40 cellular contexts compared by ENCODE assay signal in the genomic region with DNA sequence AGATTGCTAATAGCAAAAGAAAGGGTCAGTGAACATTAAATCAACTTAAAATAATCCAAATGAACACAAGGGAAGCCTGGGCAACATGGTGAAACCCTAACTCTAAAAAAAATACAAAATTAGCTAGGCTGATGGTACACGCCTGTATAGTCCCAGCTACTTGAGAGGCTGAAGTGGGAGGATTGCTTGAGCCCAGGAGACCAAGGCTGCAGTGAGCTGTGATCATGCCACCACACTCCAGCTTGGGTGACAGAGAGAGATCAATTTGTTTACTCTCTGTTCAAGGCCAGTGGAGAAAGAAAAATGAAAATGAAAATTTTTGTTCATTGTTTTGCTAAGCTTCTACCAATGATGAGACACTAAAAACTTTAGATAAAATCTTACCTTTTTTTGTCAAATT.
"Had no signal": no experiment of that assay in that cellular context is flagged by ENCODE, and none has a peak within 500 bp of the region (broad histone marks: within the 10 kb centered on the region; RNA-seq: fewer than 3 reads in every experiment).

No MANE protein-coding gene starts in this region.

- H3K4me1 ChIP-seq: adrenal gland, ascending aorta, body of pancreas, breast epithelium had no signal

- H3K27me3 Mint-ChIP-seq: activated naive CD4-positive, alpha-beta T cell treated with anti-CD3 and anti-CD28 coated beads, Interleukin-2, amount 10 ng/mL, durations not matched to agents 7 days and 5 days; activated naive CD4-positive, alpha-beta T cell treated with anti-CD3 and anti-CD28 coated beads, Interleukin-2, amount 50 U/mL, for 24 hours; activated naive CD8-positive, alpha-beta T cell; activated naive CD8-positive, alpha-beta T cell treated with anti-CD3 and anti-CD28 coated beads for 36 hours; activated naive CD8-positive, alpha-beta T cell treated with anti-CD3 and anti-CD28 coated beads, Interleukin-2, amount 10 ng/mL, durations not matched to agents 7 days and 5 days; activated naive CD8-positive, alpha-beta T cell treated with anti-CD3 and anti-CD28 coated beads, Interleukin-2, amount 50 U/mL, for 24 hours; activated T-cell treated with anti-CD3 and anti-CD28 coated beads, Interleukin-2, amount 50 U/mL, for 24 hours; activated T-helper 17 cell treated with anti-CD3 and anti-CD28 coated beads, Interleukin-2, amount 50 U/mL, for 72 hours; brain; central memory CD8-positive, alpha-beta T cell had no signal

- H3K4me3 Mint-ChIP-seq: activated naive CD4-positive, alpha-beta T cell treated with anti-CD3 and anti-CD28 coated beads for 36 hours; activated naive CD4-positive, alpha-beta T cell treated with anti-CD3 and anti-CD28 coated beads, Interleukin-2, amount 10 ng/mL, durations not matched to agents 7 days and 5 days; activated naive CD4-positive, alpha-beta T cell treated with anti-CD3 and anti-CD28 coated beads, Interleukin-2, amount 50 U/mL, for 24 hours; activated naive CD8-positive, alpha-beta T cell; activated naive CD8-positive, alpha-beta T cell treated with anti-CD3 and anti-CD28 coated beads for 36 hours; activated naive CD8-positive, alpha-beta T cell treated with anti-CD3 and anti-CD28 coated beads, Interleukin-2, amount 10 ng/mL, durations not matched to agents 7 days and 5 days; activated naive CD8-positive, alpha-beta T cell treated with anti-CD3 and anti-CD28 coated beads, Interleukin-2, amount 50 U/mL, for 24 hours; activated T-cell treated with anti-CD3 and anti-CD28 coated beads, Interleukin-2, amount 50 U/mL, for 24 hours; activated T-cell treated with anti-CD3 and anti-CD28 coated beads, Interleukin-2, amount 50 U/mL, for 4 hours; activated T-cell treated with anti-CD3 and anti-CD28 coated beads, Interleukin-2, amount 50 U/mL, for 72 hours; activated T-helper 1 cell treated with anti-CD3 and anti-CD28 coated beads, Interleukin-12 subunit alpha, Interleukin-12 subunit beta, Interleukin-2, Interleukin-4 antibody, amounts not matched to agents 30 ng/mL and 10 ng/mL and 1 ng/mL, durations not matched to agents 14 hours and 24 hours and 36 hours; activated T-helper 17 cell treated with anti-CD3 and anti-CD28 coated beads, Interleukin-2, amount 50 U/mL, for 72 hours; brain; central memory CD8-positive, alpha-beta T cell had no signal

- H3K4me1 Mint-ChIP-seq: activated naive CD4-positive, alpha-beta T cell treated with anti-CD3 and anti-CD28 coated beads, Interleukin-2, amount 10 ng/mL, durations not matched to agents 7 days and 5 days; activated naive CD4-positive, alpha-beta T cell treated with anti-CD3 and anti-CD28 coated beads, Interleukin-2, amount 50 U/mL, for 24 hours; activated naive CD8-positive, alpha-beta T cell treated with anti-CD3 and anti-CD28 coated beads for 36 hours; activated naive CD8-positive, alpha-beta T cell treated with anti-CD3 and anti-CD28 coated beads, Interleukin-2, amount 10 ng/mL, durations not matched to agents 7 days and 5 days; activated naive CD8-positive, alpha-beta T cell treated with anti-CD3 and anti-CD28 coated beads, Interleukin-2, amount 50 U/mL, for 24 hours; activated T-helper 17 cell treated with anti-CD3 and anti-CD28 coated beads, Interleukin-2, amount 50 U/mL, for 72 hours; brain; central memory CD8-positive, alpha-beta T cell had no signal

- H3K9me3 ChIP-seq: adrenal gland, body of pancreas had no signal

- H3K27me3 ChIP-seq: adrenal gland, ascending aorta, body of pancreas, brain microvascular endothelial cell, breast epithelium, cardiac muscle cell had no signal

- H3K27ac Mint-ChIP-seq: activated naive CD4-positive, alpha-beta T cell treated with anti-CD3 and anti-CD28 coated beads for 36 hours; activated naive CD4-positive, alpha-beta T cell treated with anti-CD3 and anti-CD28 coated beads, Interleukin-2, amount 10 ng/mL, durations not matched to agents 7 days and 5 days; activated naive CD4-positive, alpha-beta T cell treated with anti-CD3 and anti-CD28 coated beads, Interleukin-2, amount 50 U/mL, for 24 hours; activated naive CD8-positive, alpha-beta T cell; activated naive CD8-positive, alpha-beta T cell treated with anti-CD3 and anti-CD28 coated beads for 36 hours; activated naive CD8-positive, alpha-beta T cell treated with anti-CD3 and anti-CD28 coated beads, Interleukin-2, amount 10 ng/mL, durations not matched to agents 7 days and 5 days; activated naive CD8-positive, alpha-beta T cell treated with anti-CD3 and anti-CD28 coated beads, Interleukin-2, amount 50 U/mL, for 24 hours; activated T-cell treated with anti-CD3 and anti-CD28 coated beads, Interleukin-2, amount 50 U/mL, for 24 hours; activated T-cell treated with anti-CD3 and anti-CD28 coated beads, Interleukin-2, amount 50 U/mL, for 72 hours; activated T-helper 1 cell treated with anti-CD3 and anti-CD28 coated beads, Interleukin-12 subunit alpha, Interleukin-12 subunit beta, Interleukin-2, Interleukin-4 antibody, amounts not matched to agents 30 ng/mL and 10 ng/mL and 1 ng/mL, durations not matched to agents 14 hours and 24 hours and 36 hours; activated T-helper 17 cell treated with anti-CD3 and anti-CD28 coated beads, Interleukin-2, amount 50 U/mL, for 72 hours; activated T-helper 2 cell treated with anti-CD3 and anti-CD28 coated beads, Interferon-gamma antibody, Interleukin-2, Interleukin-4, amounts not matched to agents 10 μg/mL and 5 μg/mL and 100 μg/mL, durations not matched to agents 14 hours and 24 hours and 36 hours; brain had no signal

- H3K36me3 ChIP-seq: breast epithelium had no signal

- FAIRE-seq: astrocyte, bronchial epithelial cell had no signal

- ATAC-seq: activated naive CD4-positive, alpha-beta T cell treated with anti-CD3 and anti-CD28 coated beads, Interleukin-2, amount 50 U/mL, for 72 hours; activated naive CD8-positive, alpha-beta T cell treated with anti-CD3 and anti-CD28 coated beads, Interleukin-2, amount 50 U/mL, for 24 hours; activated T-cell treated with anti-CD3 and anti-CD28 coated beads, Interleukin-2, amount 50 U/mL, for 4 hours; activated T-cell treated with anti-CD3 and anti-CD28 coated beads, Interleukin-2, amount 50 U/mL, for 72 hours; activated T-helper 17 cell treated with anti-CD3 and anti-CD28 coated beads, Interleukin-2, amount 50 U/mL, for 72 hours; body of pancreas had no signal

- DNase-seq: activated effector memory CD4-positive, alpha-beta T cell treated with anti-CD3 and anti-CD28 coated beads, Interleukin-2, amount 50 U/mL, for 16 hours; activated effector memory CD4-positive, alpha-beta T cell treated with Interleukin-2 at 50 U/mL for 16 hours; activated gamma-delta T cell; activated gamma-delta T cell treated with Interleukin-2 at 50 U/mL for 16 hours; activated naive CD4-positive, alpha-beta T cell; activated naive CD4-positive, alpha-beta T cell treated with anti-CD3 and anti-CD28 coated beads for 36 hours; activated naive CD4-positive, alpha-beta T cell treated with anti-CD3 and anti-CD28 coated beads, Interleukin-2, amount 10 ng/mL, durations not matched to agents 7 days and 5 days; activated naive CD4-positive, alpha-beta T cell treated with anti-CD3 and anti-CD28 coated beads, Interleukin-2, amount 50 U/mL, for 16 hours; activated naive CD4-positive, alpha-beta T cell treated with Interleukin-2 at 50 U/mL for 16 hours; activated naive CD8-positive, alpha-beta T cell treated with anti-CD3 and anti-CD28 coated beads for 36 hours; activated naive CD8-positive, alpha-beta T cell treated with anti-CD3 and anti-CD28 coated beads, Interleukin-2, amount 10 ng/mL, durations not matched to agents 7 days and 5 days; activated naive CD8-positive, alpha-beta T cell treated with anti-CD3 and anti-CD28 coated beads, Interleukin-2, amount 50 U/mL, for 24 hours; activated T-cell treated with anti-CD3 and anti-CD28 coated beads, Interleukin-2, amount 50 U/mL, for 1 hour; activated T-cell treated with anti-CD3 and anti-CD28 coated beads, Interleukin-2, amount 50 U/mL, for 24 hours; activated T-cell treated with anti-CD3 and anti-CD28 coated beads, Interleukin-2, amount 50 U/mL, for 4 hours; activated T-cell treated with anti-CD3 and anti-CD28 coated beads, Interleukin-2, amount 50 U/mL, for 48 hours; activated T-cell treated with anti-CD3 and anti-CD28 coated beads, Interleukin-2, amount 50 U/mL, for 72 hours; amniotic stem cell; amygdala; anterior cingulate cortex; aorta; body of pancreas; brain microvascular endothelial cell; caudate nucleus; central memory CD4-positive, alpha-beta T cell; cerebellar nuclear complex had no signal

- H3K9me3 Mint-ChIP-seq: activated naive CD4-positive, alpha-beta T cell treated with anti-CD3 and anti-CD28 coated beads for 36 hours; activated naive CD4-positive, alpha-beta T cell treated with anti-CD3 and anti-CD28 coated beads, Interleukin-2, amount 10 ng/mL, durations not matched to agents 7 days and 5 days; activated naive CD4-positive, alpha-beta T cell treated with anti-CD3 and anti-CD28 coated beads, Interleukin-2, amount 50 U/mL, for 24 hours; activated naive CD4-positive, alpha-beta T cell treated with anti-CD3 and anti-CD28 coated beads, Interleukin-2, amount 50 U/mL, for 72 hours; activated naive CD8-positive, alpha-beta T cell treated with anti-CD3 and anti-CD28 coated beads, Interleukin-2, amount 10 ng/mL, durations not matched to agents 7 days and 5 days; activated T-cell treated with anti-CD3 and anti-CD28 coated beads, Interleukin-2, amount 50 U/mL, for 72 hours; activated T-helper 1 cell treated with anti-CD3 and anti-CD28 coated beads, Interleukin-12 subunit alpha, Interleukin-12 subunit beta, Interleukin-2, Interleukin-4 antibody, amounts not matched to agents 30 ng/mL and 10 ng/mL and 1 ng/mL, durations not matched to agents 14 hours and 24 hours and 36 hours; activated T-helper 17 cell treated with anti-CD3 and anti-CD28 coated beads, Interleukin-2, amount 50 U/mL, for 72 hours; activated T-helper 2 cell treated with anti-CD3 and anti-CD28 coated beads, Interferon-gamma antibody, Interleukin-2, Interleukin-4, amounts not matched to agents 10 μg/mL and 5 μg/mL and 100 μg/mL, durations not matched to agents 14 hours and 24 hours and 36 hours; central memory CD8-positive, alpha-beta T cell had no signal

- H3K4me3 ChIP-seq: adrenal gland, ascending aorta, body of pancreas, breast epithelium, cardiac muscle cell had no signal

- H3K27ac ChIP-seq: adrenal gland, ascending aorta, body of pancreas, brain microvascular endothelial cell, breast epithelium, cardiac muscle cell had no signal
